Comparison of ENCODE assay signal across 12 cellular contexts in genomic region chr14:66425402-66425801, GRCh38.
"Had no signal": no experiment of that assay in that cellular context is flagged by ENCODE, and none has a peak within 500 bp of the region (broad histone marks: within the 10 kb centered on the region; RNA-seq: fewer than 3 reads in every experiment).

No MANE protein-coding gene starts in this region.

- H3K4me1 ChIP-seq: ascending aorta, colonic mucosa had no signal

- H3K4me3 ChIP-seq: ascending aorta, colonic mucosa had no signal

- H3K27ac ChIP-seq: ascending aorta, colonic mucosa had no signal

- H3K27me3 ChIP-seq: ascending aorta, colonic mucosa had no signal

- H3K36me3 ChIP-seq: ascending aorta, colonic mucosa had no signal

- DNase-seq: activated CD4-positive, alpha-beta T cell treated with anti-CD3 and anti-CD28 coated beads, Interleukin-2, amount 10 ng/mL, durations not matched to agents 24 days and 14 days; activated naive CD4-positive, alpha-beta T cell treated with Interleukin-2 at 50 U/mL for 16 hours; activated naive CD8-positive, alpha-beta T cell treated with anti-CD3 and anti-CD28 coated beads, Interleukin-2, amount 50 U/mL, for 24 hours; colonic mucosa; immature natural killer cell; mesendoderm; nephron progenitor cell; retina; stimulated activated naive CD4-positive, alpha-beta T cell; T-helper 17 cell had no signal

- H3K9me3 ChIP-seq: ascending aorta, colonic mucosa had no signal

- ATAC-seq: activated naive CD8-positive, alpha-beta T cell treated with anti-CD3 and anti-CD28 coated beads, Interleukin-2, amount 50 U/mL, for 24 hours; T-helper 17 cell; WTC11 had no signal
